Comparison of ENCODE assay signal across 21 cellular contexts in genomic region chr12:27124866-27125265, GRCh38. TPM values are rescaled to one million over a fixed set of nuclear protein-coding genes. Genes with fewer than 3 reads are reported as not detected.
"Had no signal": no experiment of that assay in that cellular context is flagged by ENCODE, and none has a peak within 500 bp of the region (broad histone marks: within the 10 kb centered on the region; RNA-seq: fewer than 3 reads in every experiment).

No MANE protein-coding gene starts in this region.

RNA-seq across cellular contexts. Expression of gene C12orf71, which starts 42.5 kb away (rescaled TPM):
- total RNA-seq: activated naive CD4-positive, alpha-beta T cell treated with anti-CD3 and anti-CD28 coated beads, Interleukin-2, amount 50 U/mL, for 72 hours; activated naive CD8-positive, alpha-beta T cell treated with anti-CD3 and anti-CD28 coated beads, Interleukin-2, amount 10 ng/mL, durations not matched to agents 7 days and 5 days; activated T-cell treated with anti-CD3 and anti-CD28 coated beads, Interleukin-2, amount 50 U/mL, for 4 hours; activated T-helper 1 cell treated with anti-CD3 and anti-CD28 coated beads, Interleukin-12 subunit alpha, Interleukin-12 subunit beta, Interleukin-2, Interleukin-4 antibody, amounts not matched to agents 30 ng/mL and 10 ng/mL and 1 ng/mL, durations not matched to agents 14 hours and 24 hours and 36 hours; body of pancreas; cardiac muscle cell; colonic mucosa; dermis microvascular lymphatic vessel endothelial cell; endothelial cell of umbilical vein; esophagus squamous epithelium; fibroblast of lung; fibroblast of villous mesenchyme; gastroesophageal sphincter; glomerular endothelial cell; heart right ventricle; hepatocyte; T-cell; T-helper 2 cell treated with Interferon-gamma antibody and Interleukin-4, amounts not matched to agents 100 ng/mL and 5 ng/mL, for 36 hours; WTC11 had no signal
- polyA plus RNA-seq: adipose tissue, cardiac muscle cell, endothelial cell of umbilical vein, esophagus, fibroblast of lung, heart right ventricle, hepatocyte had no signal
